ENCODE assay signal across 8 cellular contexts in genomic region chr11:12235549-12235944, GRCh38.
A peak's percentile ranks its signal among the peaks of the same experiment; 100 is the strongest.
DNase-seq lines count a peak whose midpoint lies in the region; ATAC-seq and TF ChIP-seq lines count a peak whose summit lies in the region.

No MANE protein-coding gene starts in this region.

- no peak overlapping the region for H3K4ac ChIP-seq in trophoblast cell (ENCODE audit: low read depth, low read length)

- TF ChIP-seq CTCF in GM12873 (IDR thresholded peaks at IDR 0.05; ENCODE audit: insufficient read depth, low read depth, low read length, missing control alignments) = peak; percentile 4
- no peak for TF ChIP-seq CTCF in MCF 10A (IDR thresholded peaks at IDR 0.05; ENCODE audit: unreplicated experiment)
- TF ChIP-seq CTCF in vagina (IDR thresholded peaks at IDR 0.05) = no peak

- no CpG with 5 or more reads among the region's 3 CpGs for WGBS in trophoblast cell (ENCODE audit: extremely low coverage, insufficient coverage, insufficient read length)

- H3K23ac ChIP-seq in trophoblast cell (ENCODE audit: low read length) = no peak overlapping the region

- H3K4me3 Mint-ChIP-seq in MCF 10A (ENCODE audit: unreplicated experiment) = no peak overlapping the region

- H2BK12ac ChIP-seq in trophoblast cell (ENCODE audit: low read length) = peak overlapping the region; percentile 96

- POLR2A ChIA-PET in MCF 10A (lab: Yijun Ruan, JAX) = interaction anchor here (0.6 to 1.7 kb wide), 4 partner anchors 112 to 159 kb away, joined by 3 to 5 read pairs (median 4); partner anchors contain the start of gene MICAL2

- peaks cover 29% of the 10 kb centered on the region for H3K36me3 Mint-ChIP-seq in MCF 10A (ENCODE audit: insufficient read depth, unreplicated experiment)

- intact Hi-C loops in MCF 10A (cut with micrococcal nuclease) = loop anchor here (1.0 to 5.0 kb wide), 3 partner anchors 47 to 303 kb away; no protein-coding TSS in a partner anchor
- intact Hi-C loops in vagina (cut with DNase I) = loop anchor here (10.0 kb wide), 1 partner anchor 131 kb away; no protein-coding TSS in a partner anchor

- peak overlapping the region; percentile 2 for H4K12ac ChIP-seq in trophoblast cell (ENCODE audit: low read depth, low read length)

- BruUV-seq in MCF 10A (replicated peaks; lab: Mats Ljungman, UMichigan) = no TSS peak

- H3K4me3 ChIP-seq in trophoblast cell (ENCODE audit: low read depth, low read length) (no peak overlapping the region), MG63 (no peak overlapping the region), vagina (no peak overlapping the region)

- no peaks in the 10 kb centered on the region for H3K27me3 ChIP-seq in trophoblast cell (ENCODE audit: insufficient read depth, low read length)
- no peaks in the 10 kb centered on the region for H3K27me3 ChIP-seq in MG63
- H3K27me3 ChIP-seq in vagina = no peaks in the 10 kb centered on the region

- H3K79me1 ChIP-seq in trophoblast cell (ENCODE audit: low read length) = peaks cover 26% of the 10 kb centered on the region

- no peak for TF ChIP-seq POLR2A in vagina (IDR thresholded peaks at IDR 0.05)

- CTCF ChIA-PET in MCF 10A (lab: Yijun Ruan, JAX) = interaction anchor here (0.6 to 8.9 kb wide), 27 partner anchors 10 to 188 kb away, joined by 3 to 83 read pairs (median 5); no protein-coding TSS in a partner anchor

- H3K4me1 Mint-ChIP-seq in MCF 10A (ENCODE audit: insufficient read depth, unreplicated experiment) = peaks cover 16% of the 10 kb centered on the region

- H3K14ac ChIP-seq in trophoblast cell (ENCODE audit: low read length) = peak overlapping the region; percentile 38

- H3K4me1 ChIP-seq in trophoblast cell (ENCODE audit: control insufficient read depth in 1 of 2, insufficient read depth in 2 of 2, low read length in 2 of 2) = peaks cover 24 to 27% of the 10 kb centered on the region in 2 experiments
- H3K4me1 ChIP-seq in vagina = peaks cover 9% of the 10 kb centered on the region

- peak overlapping the region; percentile 45 for H2BK5ac ChIP-seq in trophoblast cell (ENCODE audit: low read depth, low read length, poor library complexity)

- peak overlapping the region; percentile 86 for H4K91ac ChIP-seq in trophoblast cell (ENCODE audit: low read depth, low read length)

- no peak overlapping the region for H3K9ac ChIP-seq in trophoblast cell (ENCODE audit: low read length)

- H3K27ac Mint-ChIP-seq in MCF 10A (ENCODE audit: low read depth, unreplicated experiment) = peak overlapping the region; percentile 55

- H2AK5ac ChIP-seq in trophoblast cell (ENCODE audit: low read length) = peak overlapping the region; percentile 75

- H3K9me3 ChIP-seq in trophoblast cell (ENCODE audit: insufficient read depth, low read depth, low read length) (no peaks in the 10 kb centered on the region), MG63 (no peaks in the 10 kb centered on the region; the same call in 1 of the 2 replicates), vagina (no peaks in the 10 kb centered on the region)

- H3K27ac ChIP-seq in trophoblast cell (ENCODE audit: low read depth, low read length) (no peak overlapping the region), vagina (no peak overlapping the region)

- H2AFZ ChIP-seq in trophoblast cell (ENCODE audit: insufficient read depth, low read length, poor library complexity) = no peak overlapping the region

- H2BK120ac ChIP-seq in trophoblast cell (ENCODE audit: insufficient read depth, low read length, poor library complexity) = peak overlapping the region; percentile 48

- peak overlapping the region; percentile 23 for H3K18ac ChIP-seq in trophoblast cell (ENCODE audit: low read length)

- H4K8ac ChIP-seq in trophoblast cell (ENCODE audit: low read depth, low read length) = no peak overlapping the region

- no peaks in the 10 kb centered on the region for H3K27me3 Mint-ChIP-seq in MCF 10A (ENCODE audit: insufficient read depth, unreplicated experiment)

- peaks cover 2% of the 10 kb centered on the region for H3K79me2 ChIP-seq in trophoblast cell (ENCODE audit: control insufficient read depth, insufficient read depth, low read length, poor library complexity)

- H3K9me3 Mint-ChIP-seq in MCF 10A (ENCODE audit: unreplicated experiment) = no peaks in the 10 kb centered on the region

- no peak overlapping the region for H3K4me2 ChIP-seq in trophoblast cell (ENCODE audit: low read length)

- H3K36me3 ChIP-seq in trophoblast cell (ENCODE audit: control insufficient read depth in 1 of 2, insufficient read depth in 2 of 2, low read length in 2 of 2) = peaks cover 6 to 10% of the 10 kb centered on the region in 2 experiments
- peaks cover 63% of the 10 kb centered on the region for H3K36me3 ChIP-seq in MG63
- H3K36me3 ChIP-seq in vagina = peaks cover 0 to 6% of the 10 kb centered on the region in 2 donors

- no peak for ATAC-seq in GM21619 (IDR thresholded peaks at IDR 0.05; ENCODE audit: unreplicated experiment)
- ATAC-seq in HG02588 (IDR thresholded peaks at IDR 0.05; ENCODE audit: unreplicated experiment) = no peak

- DNase-seq in HT1080 (ENCODE audit: low read depth) = peak; percentile 44
- DNase-seq in MCF 10A (ENCODE audit: unreplicated experiment) = no peak
- peak in 1 of 2 donors; percentile 25 for DNase-seq in trophoblast cell
- DNase-seq in MG63 = no peak
- no peak for DNase-seq in vagina (ENCODE audit: extremely low spot score in 2 of 2)
